In the genomic region with DNA sequence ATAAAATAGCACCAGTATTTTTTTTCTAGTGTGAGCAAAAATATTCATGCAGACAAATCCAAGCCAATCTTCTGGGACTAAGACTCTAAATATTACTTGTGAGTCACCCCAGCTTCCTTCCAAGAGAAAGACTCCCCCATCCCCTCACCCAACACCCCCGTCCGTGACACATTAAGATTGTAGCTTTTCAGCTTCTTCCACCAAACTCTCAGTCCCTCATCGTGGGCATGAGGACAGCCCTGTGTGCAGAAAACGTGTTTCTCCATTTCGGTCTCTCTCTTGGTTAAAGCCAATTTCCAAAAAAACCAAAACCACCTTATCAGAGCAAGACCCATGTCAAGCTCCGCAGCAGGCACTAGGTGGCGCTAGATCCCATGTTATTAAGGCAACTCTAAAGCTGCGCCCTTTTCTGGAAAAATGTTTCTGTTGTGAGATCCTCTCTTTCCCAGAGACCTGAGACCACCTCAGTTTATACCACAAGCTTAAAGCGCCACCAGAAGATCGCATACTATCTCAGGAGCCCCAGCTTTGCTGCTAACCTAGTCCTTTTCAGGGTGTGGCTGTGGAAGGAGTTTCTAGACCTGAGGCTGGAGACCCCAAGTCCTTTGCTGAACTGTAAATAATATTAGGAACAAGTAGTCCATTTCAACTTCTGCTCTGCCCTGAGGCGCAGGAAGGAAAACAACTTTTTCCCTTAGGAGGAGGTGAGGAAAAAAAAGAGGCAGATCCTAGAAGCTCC, we compare ENCODE assay signal across 8 cellular contexts.
DNase-seq lines count a peak whose midpoint lies in the region; ATAC-seq and TF ChIP-seq lines count a peak whose summit lies in the region.

No MANE protein-coding gene starts in this region.

- no peak for TF ChIP-seq POLR2A in uterus (IDR thresholded peaks at IDR 0.05)

- WGBS in hepatocyte (ENCODE audit: low lambda C conversion rate, missing lambda C conversion rate) = 12% methylated on average over 11 of the region's 11 CpGs

- peak overlapping the region; percentile 28 for H3K27ac ChIP-seq in hepatocyte
- peak overlapping the region; percentile 68 for H3K27ac ChIP-seq in rectal smooth muscle tissue (ENCODE audit: low read depth, low read length)
- H3K27ac ChIP-seq in uterus = peak overlapping the region; percentile 76 to 91

- H3K79me2 ChIP-seq in hepatocyte = no peaks in the 10 kb centered on the region

- DNase-seq in GM12864 (ENCODE audit: low read depth) (peak; percentile 66), NCI-H1930 (lab: John Stamatoyannopoulos, UW) (peak; percentile 52 to 74), T-helper 22 cell (ENCODE audit: low read depth) (peak; percentile 41), astrocyte of the cerebellum (ENCODE audit: low read depth) (peak; percentile 87), hepatocyte (ENCODE audit: low spot score) (peak; percentile 95), uterus (peak; percentile 84 to 89)

- H3K4me1 ChIP-seq in hepatocyte (ENCODE audit: insufficient read depth) (peaks cover 5% of the 10 kb centered on the region), rectal smooth muscle tissue (ENCODE audit: control insufficient read depth, insufficient read depth, low read length) (peaks cover 13% of the 10 kb centered on the region), uterus (peaks cover 0 to 6% of the 10 kb centered on the region in 2 donors)

- H3K9me2 ChIP-seq in hepatocyte (replicated peaks; ENCODE audit: insufficient read depth) = no peaks in the 10 kb centered on the region

- H3K9ac ChIP-seq in rectal smooth muscle tissue (ENCODE audit: low read length) = no peak overlapping the region

- peak overlapping the region; percentile 36 for H2AFZ ChIP-seq in hepatocyte

- intact Hi-C loops in uterus (cut with DNase I; ENCODE audit: low total_unique reads) = loop anchor here (5.0 kb wide), 1 partner anchor 156 kb away; no protein-coding TSS in a partner anchor

- H3K36me3 ChIP-seq in hepatocyte (replicated peaks; ENCODE audit: insufficient read depth, low read depth) (no peaks in the 10 kb centered on the region), rectal smooth muscle tissue (ENCODE audit: control insufficient read depth, insufficient read depth, low read length) (no peaks in the 10 kb centered on the region), uterus (no peaks in the 10 kb centered on the region)

- in situ Hi-C loops in astrocyte of the cerebellum (cut with HindIII; ENCODE audit: low sequenced_read_pairs) = loop anchor here (5.0 kb wide), 1 partner anchor 171 kb away; no protein-coding TSS in a partner anchor

- no peaks in the 10 kb centered on the region for H4K20me1 ChIP-seq in hepatocyte (ENCODE audit: insufficient read depth, poor library complexity, severe bottlenecking)

- H3K4me2 ChIP-seq in hepatocyte = peak overlapping the region; percentile 67

- TF ChIP-seq CTCF in GM12864 (IDR thresholded peaks at IDR 0.05; ENCODE audit: low read depth, low read length, missing control alignments) = peak; percentile 90
- peak; percentile 85 for TF ChIP-seq CTCF in astrocyte of the cerebellum (IDR thresholded peaks at IDR 0.05; ENCODE audit: low read depth, low read length, missing control alignments)
- peak; percentile 98 for TF ChIP-seq CTCF in hepatocyte (IDR thresholded peaks at IDR 0.05; ENCODE audit: poor library complexity)
- TF ChIP-seq CTCF in uterus (IDR thresholded peaks at IDR 0.05) = peak; percentile 91 to 94 (median 93)

- H3K9me3 ChIP-seq in hepatocyte (ENCODE audit: low read depth) (no peaks in the 10 kb centered on the region), uterus (no peaks in the 10 kb centered on the region)

- H3K4me3 ChIP-seq in GM12864 (ENCODE audit: low read depth, low read length) (no peak overlapping the region), astrocyte of the cerebellum (ENCODE audit: low read depth, low read length) (peak overlapping the region; percentile 26), hepatocyte (no peak overlapping the region), rectal smooth muscle tissue (ENCODE audit: low read length) (peak overlapping the region; percentile 32), uterus (no peak overlapping the region)

- H3K27me3 ChIP-seq in hepatocyte = no peaks in the 10 kb centered on the region
- H3K27me3 ChIP-seq in rectal smooth muscle tissue (ENCODE audit: control insufficient read depth, insufficient read depth, low read length) = no peaks in the 10 kb centered on the region
- no peaks in the 10 kb centered on the region for H3K27me3 ChIP-seq in uterus

- ATAC-seq in HG03280 (IDR thresholded peaks at IDR 0.05; ENCODE audit: unreplicated experiment) = no peak

Comparison
In these comparisons a context has a peak if more than half of its experiments do, and no peak if none do; other contexts are left out.
1. DNase-seq: peak in every context shown above with its lines; median percentile 95 in hepatocyte; 87 in astrocyte of the cerebellum; 86 in uterus; 66 in GM12864; 63 in NCI-H1930; 41 in T-helper 22 cell.
2. H3K4me3 ChIP-seq: peak in astrocyte of the cerebellum (single experiment) and rectal smooth muscle tissue (single experiment); none in GM12864 (single experiment), hepatocyte (single experiment) and uterus (0 of 2).
3. H3K27ac ChIP-seq: peak in every context shown above with its lines; median percentile 84 in uterus; 68 in rectal smooth muscle tissue; 28 in hepatocyte.
4. Peak in every context shown above with its lines, with median percentiles within 50 percentile points of each other: CTCF ChIP-seq.